25 cellular contexts compared by ENCODE assay signal in the genomic region with DNA sequence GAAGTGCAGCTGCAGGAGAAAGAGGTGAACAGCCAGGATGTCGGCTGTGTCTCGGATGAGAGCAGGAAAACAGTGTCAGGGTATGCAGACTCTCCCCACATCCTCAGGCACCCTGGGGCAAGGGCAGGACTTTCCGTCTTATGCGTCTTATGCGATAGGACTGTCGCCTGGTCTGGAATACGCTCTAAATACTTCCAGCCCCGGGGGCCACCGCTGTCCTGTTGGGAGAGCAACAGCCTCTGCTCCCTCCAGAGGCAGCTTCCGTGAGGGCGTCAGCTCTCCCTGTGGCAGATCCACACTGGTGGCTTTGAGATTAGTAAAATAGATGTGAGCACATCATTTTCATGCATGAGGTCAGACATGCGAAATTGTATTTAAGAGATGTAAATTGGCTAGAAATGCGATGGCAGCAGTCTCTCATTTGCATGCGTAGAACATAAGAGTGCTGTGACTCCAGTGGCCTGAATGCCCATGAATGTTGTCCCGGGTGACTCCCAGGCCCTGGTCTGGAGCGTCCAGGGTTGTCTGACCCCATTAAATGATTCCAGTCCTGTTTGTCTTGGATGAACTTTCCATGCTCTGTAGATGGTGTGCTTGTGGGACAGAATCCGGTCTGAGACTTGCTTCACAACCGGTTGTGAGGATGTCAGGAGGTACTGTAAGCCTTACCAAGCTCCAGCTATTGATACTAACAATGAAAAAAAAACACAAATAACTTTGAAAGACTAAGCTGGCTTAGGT.
"Had no signal": no experiment of that assay in that cellular context is flagged by ENCODE, and none has a peak within 500 bp of the region (broad histone marks: within the 10 kb centered on the region; RNA-seq: fewer than 3 reads in every experiment).

No MANE protein-coding gene starts in this region.

- ATAC-seq: esophagus mucosa; stimulated activated naive B cell treated with anti-CD40 and anti-IgM and Interleukin-4, amounts not matched to agents 10 μg/mL and 1 μg/mL and 100 μg/mL, for 72 hours had no signal

- H3K4me1 ChIP-seq: neural progenitor cell, sigmoid colon, vagina had no signal

- FAIRE-seq: endothelial cell of umbilical vein, frontal cortex, islet of Langerhans had no signal

- H3K9me3 ChIP-seq: sigmoid colon, vagina had no signal

- H3K79me2 ChIP-seq: hepatocyte had no signal

- H3K4me3 ChIP-seq: hepatocyte, neural progenitor cell, sigmoid colon, smooth muscle cell, vagina had no signal

- H3K36me3 Mint-ChIP-seq: activated naive CD8-positive, alpha-beta T cell treated with anti-CD3 and anti-CD28 coated beads, Interleukin-2, amount 10 ng/mL, durations not matched to agents 7 days and 5 days; naive B cell; neural progenitor cell; stimulated activated naive B cell treated with anti-CD40 and anti-IgM and Interleukin-4, amounts not matched to agents 10 μg/mL and 1 μg/mL and 100 μg/mL, for 72 hours had no signal

- H3K4me3 Mint-ChIP-seq: activated naive CD8-positive, alpha-beta T cell treated with anti-CD3 and anti-CD28 coated beads, Interleukin-2, amount 10 ng/mL, durations not matched to agents 7 days and 5 days; dendritic cell treated with granulocyte-macrophage colony-stimulating factor and Interleukin-4, amounts not matched to agents 40 ng/mL and 50 ng/mL, for 4 days; naive B cell; neural progenitor cell; stimulated activated naive B cell treated with anti-CD40 and anti-IgM and Interleukin-4, amounts not matched to agents 10 μg/mL and 1 μg/mL and 100 μg/mL, for 72 hours had no signal

- H2AFZ ChIP-seq: hepatocyte, neural progenitor cell had no signal

- H3K36me3 ChIP-seq: neural progenitor cell, sigmoid colon, vagina had no signal

- H3K27ac ChIP-seq: hepatocyte, neural progenitor cell, sigmoid colon, vagina had no signal

- DNase-seq: activated CD4-positive, alpha-beta T cell treated with anti-CD3 and anti-CD28 coated beads, Interleukin-2, amount 50 U/mL, for 4 hours; activated CD8-positive, alpha-beta memory T cell treated with anti-CD3 and anti-CD28 coated beads for 24 hours; activated naive CD4-positive, alpha-beta T cell treated with Interleukin-2 at 50 U/mL for 16 hours; activated naive CD8-positive, alpha-beta T cell treated with anti-CD3 and anti-CD28 coated beads, Interleukin-2, amount 10 ng/mL, durations not matched to agents 7 days and 5 days; activated T-cell treated with anti-CD3 and anti-CD28 coated beads, Interleukin-2, amount 50 U/mL, for 48 hours; amniotic stem cell; cerebellar nuclear complex; effector memory CD4-positive, alpha-beta T cell; glutamatergic neuron; mesenchymal stem cell; naive B cell; posterior cingulate gyrus; sigmoid colon; stimulated activated CD4-positive, alpha-beta T cell treated with anti-CD3 and anti-CD28 coated beads, Interleukin-15, amount 100 ng/mL, for 24 hours; stimulated activated naive B cell treated with anti-CD40 and anti-IgM and Interleukin-4, amounts not matched to agents 10 μg/mL and 1 μg/mL and 100 μg/mL, for 72 hours; trophoblast cell had no signal

- H3K9ac ChIP-seq: neural progenitor cell had no signal

- H3K4me2 ChIP-seq: hepatocyte, neural progenitor cell, smooth muscle cell had no signal

- H3K27me3 ChIP-seq: hepatocyte, neural progenitor cell, sigmoid colon, vagina had no signal

- H3K9me3 Mint-ChIP-seq: activated naive CD8-positive, alpha-beta T cell treated with anti-CD3 and anti-CD28 coated beads, Interleukin-2, amount 10 ng/mL, durations not matched to agents 7 days and 5 days; dendritic cell treated with granulocyte-macrophage colony-stimulating factor and Interleukin-4, amounts not matched to agents 40 ng/mL and 50 ng/mL, for 4 days; neural progenitor cell had no signal

- H3K27ac Mint-ChIP-seq: activated naive CD8-positive, alpha-beta T cell treated with anti-CD3 and anti-CD28 coated beads, Interleukin-2, amount 10 ng/mL, durations not matched to agents 7 days and 5 days; dendritic cell treated with granulocyte-macrophage colony-stimulating factor and Interleukin-4, amounts not matched to agents 40 ng/mL and 50 ng/mL, for 4 days; naive B cell; neural progenitor cell had no signal

- H3K4me1 Mint-ChIP-seq: naive B cell, neural progenitor cell had no signal
